ENCODE assay signal across 1 cellular context in genomic region chr9:137069508-137070071, GRCh38.
A peak's percentile ranks its signal among the peaks of the same experiment; 100 is the strongest.
TF ChIP-seq lines count a peak whose summit lies in the region.

No MANE protein-coding gene starts in this region.

TF ChIP-seq in GM12878, 131 proteins besides CTCF, POLR2A, EP300 and RAD21:
- TF ChIP-seq TCF3 (IDR thresholded peaks at IDR 0.05; ENCODE audit: borderline replicate concordance, insufficient read depth, low read depth, low read length) (0 out of 2 replicates have a peak, but pooled peaks have one; percentile 10), ZNF217 (IDR thresholded peaks at IDR 0.05) (no peak)
